18 cellular contexts compared by ENCODE assay signal in the genomic region with DNA sequence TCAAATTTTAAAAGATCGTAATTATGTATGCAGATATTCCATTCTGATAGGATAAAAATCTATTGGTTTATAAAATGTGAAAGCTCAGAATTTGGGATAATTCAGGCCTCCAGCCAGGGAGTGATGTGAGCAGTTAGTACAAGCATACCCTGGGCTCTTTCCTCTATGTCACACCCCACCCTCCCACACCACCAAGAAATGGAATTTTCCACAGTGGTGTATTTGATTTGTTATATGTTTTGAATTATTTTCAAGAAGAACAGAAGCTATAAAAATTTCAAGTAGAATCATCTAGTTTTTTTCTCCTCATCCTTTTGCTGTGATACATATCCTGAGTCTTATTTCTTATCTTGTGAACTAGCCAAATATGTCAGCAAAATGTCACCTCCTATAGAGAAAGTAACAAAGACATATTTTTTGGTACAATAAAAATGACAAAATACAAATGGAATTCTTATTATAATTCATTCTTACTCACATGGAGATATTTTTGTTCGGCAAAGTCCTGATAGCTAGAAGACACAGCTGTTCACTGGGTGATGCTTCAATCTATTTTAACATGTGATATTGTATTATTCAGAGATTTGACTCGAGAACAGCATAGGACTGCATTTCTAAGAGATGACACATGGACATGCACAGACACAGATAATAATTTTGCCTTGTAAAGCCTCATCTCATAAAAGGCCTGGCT.
DNase-seq lines count a peak whose midpoint lies in the region; ATAC-seq and TF ChIP-seq lines count a peak whose summit lies in the region.
"Had no signal": no experiment of that assay in that cellular context is flagged by ENCODE, and none has a peak within 500 bp of the region (broad histone marks: within the 10 kb centered on the region; RNA-seq: fewer than 3 reads in every experiment).

No MANE protein-coding gene starts in this region.

- ATAC-seq in GM21423 (IDR thresholded peaks at IDR 0.05; ENCODE audit: unreplicated experiment) (no peak), HG03175 (IDR thresholded peaks at IDR 0.05; ENCODE audit: unreplicated experiment) (no peak), GM19463 (IDR thresholded peaks at IDR 0.05; ENCODE audit: unreplicated experiment) (no peak)
- ATAC-seq: A549; activated CD8-positive, alpha-beta T cell treated with anti-CD3 and anti-CD28 coated beads, Interleukin-2, amount 10 ng/mL, durations not matched to agents 7 days and 5 days; body of pancreas; effector memory CD8-positive, alpha-beta T cell; naive thymus-derived CD4-positive, alpha-beta T cell; right cardiac atrium had no signal

- peaks cover 53% of the 10 kb centered on the region for H3K4me1 Mint-ChIP-seq in chondrocyte (ENCODE audit: low read depth)

- peaks cover 8% of the 10 kb centered on the region for H3K9me3 Mint-ChIP-seq in chondrocyte (ENCODE audit: low read depth)
- H3K9me3 Mint-ChIP-seq: activated T-helper 2 cell treated with anti-CD3 and anti-CD28 coated beads, Interferon-gamma antibody, Interleukin-2, Interleukin-4, amounts not matched to agents 10 μg/mL and 5 μg/mL and 100 μg/mL, durations not matched to agents 14 hours and 24 hours and 36 hours had no signal

- DNase-seq in A172 (ENCODE audit: low spot score): peak; percentile 50
- DNase-seq in HT1080 (ENCODE audit: low read depth): peak; percentile 25
- no peak for DNase-seq in chondrocyte (ENCODE audit: low spot score)
- peak; percentile 49 for DNase-seq in kidney tubule cell (ENCODE audit: low spot score)
- DNase-seq in 8988T: no peak
- DNase-seq: activated CD8-positive, alpha-beta T cell treated with anti-CD3 and anti-CD28 coated beads, Interleukin-2, amount 10 ng/mL, durations not matched to agents 7 days and 5 days; body of pancreas; DMS153; effector memory CD8-positive, alpha-beta T cell; naive thymus-derived CD4-positive, alpha-beta T cell; NCI-H1105; right cardiac atrium; stimulated activated naive CD4-positive, alpha-beta T cell had no signal

- no peaks in the 10 kb centered on the region for H3K27me3 Mint-ChIP-seq in chondrocyte (ENCODE audit: low read depth)

- no peak for TF ChIP-seq CTCF in chondrocyte (IDR thresholded peaks at IDR 0.05)

- peak overlapping the region; percentile 92 for H3K27ac Mint-ChIP-seq in chondrocyte (ENCODE audit: unreplicated experiment)
- H3K27ac Mint-ChIP-seq: activated CD8-positive, alpha-beta T cell treated with anti-CD3 and anti-CD28 coated beads, Interleukin-2, amount 10 ng/mL, durations not matched to agents 7 days and 5 days; activated T-helper 2 cell treated with anti-CD3 and anti-CD28 coated beads, Interferon-gamma antibody, Interleukin-2, Interleukin-4, amounts not matched to agents 10 μg/mL and 5 μg/mL and 100 μg/mL, durations not matched to agents 14 hours and 24 hours and 36 hours; effector memory CD8-positive, alpha-beta T cell; naive thymus-derived CD4-positive, alpha-beta T cell had no signal

- no peak overlapping the region for H3K4me3 Mint-ChIP-seq in chondrocyte (ENCODE audit: unreplicated experiment)
- H3K4me3 Mint-ChIP-seq: activated CD8-positive, alpha-beta T cell treated with anti-CD3 and anti-CD28 coated beads, Interleukin-2, amount 10 ng/mL, durations not matched to agents 7 days and 5 days; effector memory CD8-positive, alpha-beta T cell; naive thymus-derived CD4-positive, alpha-beta T cell had no signal

- H3K36me3 Mint-ChIP-seq in chondrocyte (ENCODE audit: low read depth): peaks cover 7% of the 10 kb centered on the region

Comparison
In these comparisons a context has a peak if more than half of its experiments do, and no peak if none do; other contexts are left out.
1. DNase-seq: peak in A172 (single experiment), HT1080 (single experiment) and kidney tubule cell (single experiment); none in chondrocyte (single experiment) and 8988T (single experiment).